ENCODE assay signal across 20 cellular contexts in genomic region chr4:99809326-99809725, GRCh38. TPM values are rescaled to one million over a fixed set of nuclear protein-coding genes. Genes with fewer than 3 reads are reported as not detected.
"Had no signal": no experiment of that assay in that cellular context is flagged by ENCODE, and none has a peak within 500 bp of the region (broad histone marks: within the 10 kb centered on the region; RNA-seq: fewer than 3 reads in every experiment).

No MANE protein-coding gene starts in this region.

- H3K27ac ChIP-seq: esophagus squamous epithelium, lower lobe of right lung, psoas muscle, skin epidermis, suprapubic skin, transverse colon, uterus had no signal

- H3K9me3 ChIP-seq: esophagus squamous epithelium, lower lobe of right lung, psoas muscle, suprapubic skin, transverse colon, uterus had no signal

- H3K4me3 ChIP-seq: esophagus squamous epithelium, lower lobe of right lung, psoas muscle, skin epidermis, suprapubic skin, transverse colon, uterus had no signal

- H3K4me1 ChIP-seq: suprapubic skin, transverse colon, uterus had no signal

- H3K36me3 ChIP-seq: esophagus squamous epithelium, lower lobe of right lung, suprapubic skin, transverse colon, uterus had no signal

- H3K27me3 ChIP-seq: esophagus squamous epithelium, suprapubic skin, transverse colon, uterus had no signal

- DNase-seq: activated CD4-positive, alpha-beta memory T cell treated with anti-CD3 and anti-CD28 coated beads for 36 hours; activated CD4-positive, alpha-beta T cell treated with anti-CD3 and anti-CD28 coated beads for 4 hours; activated naive CD8-positive, alpha-beta T cell treated with anti-CD3 and anti-CD28 coated beads for 36 hours; activated T-cell treated with anti-CD3 and anti-CD28 coated beads for 4 hours; amniotic stem cell; effector memory CD4-positive, alpha-beta T cell; esophagus squamous epithelium; left colon; lower lobe of right lung; naive thymus-derived CD8-positive, alpha-beta T cell; psoas muscle; right cardiac atrium; stimulated activated naive CD8-positive, alpha-beta T cell treated with anti-CD3 and anti-CD28 coated beads, Interleukin-15, amount 100 ng/mL, for 72 hours; transverse colon; uterus had no signal

- ATAC-seq: left colon; lower lobe of right lung; naive thymus-derived CD8-positive, alpha-beta T cell; psoas muscle; right cardiac atrium; stimulated activated naive CD8-positive, alpha-beta T cell treated with anti-CD3 and anti-CD28 coated beads, Interleukin-15, amount 100 ng/mL, for 72 hours; WTC11 had no signal

RNA-seq across cellular contexts. Expression of gene DAPP1, which starts 7.3 kb away (rescaled TPM):
- total RNA-seq: chondrocyte, osteocyte, WTC11 had no signal
